ENCODE assay signal across 18 cellular contexts in genomic region chr5:67188274-67188857, GRCh38. TPM values are rescaled to one million over a fixed set of nuclear protein-coding genes. Genes with fewer than 3 reads are reported as not detected.
DNase-seq lines count a peak whose midpoint lies in the region; ATAC-seq, FAIRE-seq and TF ChIP-seq lines count a peak whose summit lies in the region.
"Had no signal": no experiment of that assay in that cellular context is flagged by ENCODE, and none has a peak within 500 bp of the region (broad histone marks: within the 10 kb centered on the region; RNA-seq: fewer than 3 reads in every experiment).

No MANE protein-coding gene starts in this region.

- no peaks in the 10 kb centered on the region for H3K27me3 ChIP-seq in CD4-positive, alpha-beta T cell (ENCODE audit: control insufficient read depth, insufficient read depth, low read length)
- H3K27me3 ChIP-seq in WERI-Rb-1 (ENCODE audit: insufficient read depth, low read depth, severe bottlenecking) (no peaks in the 10 kb centered on the region), suprapubic skin (no peaks in the 10 kb centered on the region)
- H3K27me3 ChIP-seq: adrenal gland, BE2C, esophagus muscularis mucosa, testis had no signal

- H3K36me3 Mint-ChIP-seq in CD4-positive, alpha-beta T cell (ENCODE audit: low read depth) = no peaks in the 10 kb centered on the region
- H3K36me3 Mint-ChIP-seq in T-helper 2 cell treated with Interferon-gamma antibody and Interleukin-4, amounts not matched to agents 5 μg/mL and 100 μg/mL, for 36 hours (ENCODE audit: low read depth) = peaks cover 8% of the 10 kb centered on the region
- H3K36me3 Mint-ChIP-seq in memory B cell = peaks cover 75% of the 10 kb centered on the region

- no peak overlapping the region for H3K4me3 Mint-ChIP-seq in CD4-positive, alpha-beta T cell
- peak overlapping the region; percentile 22 for H3K4me3 Mint-ChIP-seq in T-helper 2 cell treated with Interferon-gamma antibody and Interleukin-4, amounts not matched to agents 5 μg/mL and 100 μg/mL, for 36 hours
- H3K4me3 Mint-ChIP-seq in memory B cell = peak overlapping the region; percentile 80

- peaks cover 23% of the 10 kb centered on the region for H3K4me1 ChIP-seq in suprapubic skin

- POLR2A ChIA-PET in CD4-positive, alpha-beta T cell (lab: Charles Lee) = interaction anchor here (0.7 to 2.3 kb wide), 3 partner anchors 8 to 22 kb away, joined by 3 to 12 read pairs (median 4); no protein-coding TSS in a partner anchor

- FAIRE-seq in GM18507 (lab: Jason Lieb, UNC) = peak; percentile 65

- H3K4me1 Mint-ChIP-seq in CD4-positive, alpha-beta T cell (ENCODE audit: low read depth) = peaks cover 55% of the 10 kb centered on the region
- H3K4me1 Mint-ChIP-seq in T-helper 2 cell treated with Interferon-gamma antibody and Interleukin-4, amounts not matched to agents 5 μg/mL and 100 μg/mL, for 36 hours (ENCODE audit: low read depth) = peaks cover 44% of the 10 kb centered on the region
- peaks cover 63% of the 10 kb centered on the region for H3K4me1 Mint-ChIP-seq in memory B cell

- TF ChIP-seq POLR2A in suprapubic skin (IDR thresholded peaks at IDR 0.05) = no peak

- H3K36me3 ChIP-seq in WERI-Rb-1 (no peaks in the 10 kb centered on the region), suprapubic skin (no peaks in the 10 kb centered on the region)
- H3K36me3 ChIP-seq: adrenal gland, BE2C, esophagus muscularis mucosa had no signal

- H3K27ac ChIP-seq in CD4-positive, alpha-beta T cell (ENCODE audit: low read depth, low read length) = no peak overlapping the region
- no peak overlapping the region for H3K27ac ChIP-seq in WERI-Rb-1
- H3K27ac ChIP-seq in suprapubic skin = no peak overlapping the region
- H3K27ac ChIP-seq: esophagus muscularis mucosa, RWPE1, testis, VCaP had no signal

- 81% methylated on average over 4 of the region's 4 CpGs for WGBS in suprapubic skin

- peak overlapping the region; percentile 85 for H3K27ac Mint-ChIP-seq in CD4-positive, alpha-beta T cell
- peak overlapping the region; percentile 81 for H3K27ac Mint-ChIP-seq in T-helper 2 cell treated with Interferon-gamma antibody and Interleukin-4, amounts not matched to agents 5 μg/mL and 100 μg/mL, for 36 hours
- peak overlapping the region; percentile 94 for H3K27ac Mint-ChIP-seq in memory B cell

- DNase-seq in CD4-positive, alpha-beta T cell = no peak
- DNase-seq in GM18507 (ENCODE audit: extremely low spot score, insufficient read length, low read depth) (no peak), memory B cell (ENCODE audit: low spot score in 2 of 2) (no peak), Ammon's horn (ENCODE audit: low spot score) (no peak), NCI-H2196 (lab: John Stamatoyannopoulos, UW; ENCODE audit: unreplicated experiment) (no peak), WERI-Rb-1 (no peak), suprapubic skin (ENCODE audit: low spot score in 2 of 2) (no peak)
- DNase-seq in T-helper 2 cell treated with Interferon-gamma antibody and Interleukin-4, amounts not matched to agents 5 μg/mL and 100 μg/mL, for 36 hours (ENCODE audit: low spot score) = no peak
- DNase-seq: adrenal gland; BE2C; NCI-H2227 treated with DMSO at 0.1 percent for 48 hours; posterior cingulate gyrus; stimulated activated CD4-positive, alpha-beta T cell treated with anti-CD3 and anti-CD28 coated beads, Interleukin-4, amount 100 ng/mL, for 1 hour; testis had no signal

- no peaks in the 10 kb centered on the region for H3K9me3 ChIP-seq in CD4-positive, alpha-beta T cell (ENCODE audit: control insufficient read depth, low read length)
- no peaks in the 10 kb centered on the region for H3K9me3 ChIP-seq in WERI-Rb-1 (ENCODE audit: severe bottlenecking)
- no peaks in the 10 kb centered on the region for H3K9me3 ChIP-seq in suprapubic skin
- H3K9me3 ChIP-seq: adrenal gland, BE2C, esophagus muscularis mucosa, testis had no signal

- CTCF ChIA-PET in CD4-positive, alpha-beta T cell (lab: Charles Lee) = interaction anchor here (1.0 to 1.1 kb wide), 2 partner anchors 21 to 22 kb away, joined by 3 read pairs; no protein-coding TSS in a partner anchor

- H3K27me3 Mint-ChIP-seq in CD4-positive, alpha-beta T cell = no peaks in the 10 kb centered on the region
- no peaks in the 10 kb centered on the region for H3K27me3 Mint-ChIP-seq in T-helper 2 cell treated with Interferon-gamma antibody and Interleukin-4, amounts not matched to agents 5 μg/mL and 100 μg/mL, for 36 hours (ENCODE audit: low read depth)
- no peaks in the 10 kb centered on the region for H3K27me3 Mint-ChIP-seq in memory B cell

- no peak for TF ChIP-seq CTCF in CD4-positive, alpha-beta T cell (IDR thresholded peaks at IDR 0.05)
- no peak for TF ChIP-seq CTCF in WERI-Rb-1 (IDR thresholded peaks at IDR 0.05; ENCODE audit: low read depth, low read length)
- no peak for TF ChIP-seq CTCF in suprapubic skin (IDR thresholded peaks at IDR 0.05)

- H3K4me3 ChIP-seq in WERI-Rb-1 (ENCODE audit: low read depth, low read length) (no peak overlapping the region), suprapubic skin (no peak overlapping the region)
- H3K4me3 ChIP-seq: adrenal gland, esophagus muscularis mucosa, testis had no signal

- TF ChIP-seq EP300 in suprapubic skin (IDR thresholded peaks at IDR 0.05) = no peak

- intact Hi-C loops in CD4-positive, alpha-beta T cell (cut with DNase I, micrococcal nuclease) = no loop called here

- ATAC-seq in CD4-positive, alpha-beta T cell (ENCODE audit: poor library complexity) = peak; percentile 61
- ATAC-seq in memory B cell (ENCODE audit: low read depth) = no peak

- no peaks in the 10 kb centered on the region for H3K9me3 Mint-ChIP-seq in CD4-positive, alpha-beta T cell
- peaks cover 9% of the 10 kb centered on the region for H3K9me3 Mint-ChIP-seq in T-helper 2 cell treated with Interferon-gamma antibody and Interleukin-4, amounts not matched to agents 5 μg/mL and 100 μg/mL, for 36 hours
- H3K9me3 Mint-ChIP-seq in memory B cell = peaks cover 1% of the 10 kb centered on the region

RNA-seq across cellular contexts. Expression of gene CD180, which starts 8.2 kb away (rescaled TPM):
- under 1 TPM in 1 of 2 experiments, not detected in 1; 0.08 TPM for total RNA-seq in CD4-positive, alpha-beta T cell
- under 1 TPM in 3 of 4 donors, not detected in 1; 0.11 to 0.32 (median 0.18) TPM for total RNA-seq in suprapubic skin
- total RNA-seq: HT-29 had no signal
